ENCODE assay signal across 8 cellular contexts in genomic region chrX:151974336-151975227, GRCh38. TPM values are rescaled to one million over a fixed set of nuclear protein-coding genes. Genes with fewer than 3 reads are reported as not detected.
DNase-seq lines count a peak whose midpoint lies in the region; ATAC-seq and TF ChIP-seq lines count a peak whose summit lies in the region.

Gene GABRE, minus strand, starts transcription at chrX:151974676. Its CDS starts 51 bp downstream, at chrX:151974625.

- H4K8ac ChIP-seq in neuronal stem cell (ENCODE audit: low read depth, low read length), result no peak within 1 kb of the TSS

- H3K79me1 ChIP-seq in neuronal stem cell (ENCODE audit: low read depth, low read length), result no peaks in the 10 kb centered on the region

- H4K91ac ChIP-seq in neuronal stem cell (ENCODE audit: low read depth, low read length, poor library complexity), result no peak within 1 kb of the TSS

- no peak within 1 kb of the TSS for H2AK5ac ChIP-seq in neuronal stem cell (ENCODE audit: low read depth, low read length)

- H4K20me1 ChIP-seq in GM23248 (ENCODE audit: insufficient read depth), result no peaks in the 10 kb centered on the region

- H2AFZ ChIP-seq in GM23248 (peak within 1 kb of the TSS; percentile 63), neuronal stem cell (ENCODE audit: low read length) (peak within 1 kb of the TSS; percentile 11)

- H3K4me3 ChIP-seq in GM23248 (peak within 1 kb of the TSS; percentile 94), SJCRH30 (peak within 1 kb of the TSS; percentile 63), fibroblast of the aortic adventitia (ENCODE audit: low read depth, low read length) (peak within 1 kb of the TSS; percentile 76), neuronal stem cell (ENCODE audit: low read length in 2 of 2) (peak within 1 kb of the TSS in 1 of 2 donors; percentile 72)

- H3K23ac ChIP-seq in neuronal stem cell (ENCODE audit: low read depth, low read length, poor library complexity), result no peak within 1 kb of the TSS

- H2BK120ac ChIP-seq in neuronal stem cell (ENCODE audit: low read depth, low read length), result no peak within 1 kb of the TSS

- H3K9ac ChIP-seq in GM23248 (peak within 1 kb of the TSS; percentile 90), neuronal stem cell (ENCODE audit: low read depth, low read length, poor library complexity) (no peak within 1 kb of the TSS)

- H3K14ac ChIP-seq in neuronal stem cell (ENCODE audit: low read length), result no peak within 1 kb of the TSS

- no peak for TF ChIP-seq CTCF in fibroblast of the aortic adventitia (IDR thresholded peaks at IDR 0.05; ENCODE audit: insufficient read depth, low read length)

- H2BK5ac ChIP-seq in neuronal stem cell (ENCODE audit: low read length), result no peak within 1 kb of the TSS

- H3K27me3 ChIP-seq in GM23248 (replicated peaks; ENCODE audit: insufficient read depth), result no peaks in the 10 kb centered on the region
- no peaks in the 10 kb centered on the region for H3K27me3 ChIP-seq in SJCRH30
- H3K27me3 ChIP-seq in neuronal stem cell (ENCODE audit: control insufficient read depth in 3 of 3, insufficient read depth in 3 of 3, low read depth in 1 of 3, low read length in 3 of 3), result peaks cover 0 to 46% (median 15%) of the 10 kb centered on the region in 3 experiments

- peaks cover 17% of the 10 kb centered on the region for H3K4me1 ChIP-seq in GM23248 (ENCODE audit: insufficient read depth)
- H3K4me1 ChIP-seq in SJCRH30, result no peaks in the 10 kb centered on the region
- H3K4me1 ChIP-seq in neuronal stem cell (ENCODE audit: control insufficient read depth in 2 of 2, insufficient read depth in 1 of 2, low read depth in 1 of 2, low read length in 2 of 2), result peaks cover 0 to 2% of the 10 kb centered on the region in 2 donors

- 7 to 8% methylated on average over 7 to 22 of the region's 90 CpGs for WGBS in GM23248 (ENCODE audit: low coverage in 1 of 2, low lambda C conversion rate in 2 of 2, missing lambda C conversion rate in 2 of 2), 2 experiments
- WGBS in neuronal stem cell (ENCODE audit: extremely low coverage in 2 of 2, insufficient read length in 2 of 2, insufficient replicate concordance in 1 of 2), 2 donors, result no CpG with 5 or more reads among the region's 90 CpGs

- H3K36me3 ChIP-seq in GM23248 (ENCODE audit: low read depth), result peaks cover 8% of the 10 kb centered on the region; the same call in 1 of the 2 replicates
- no peaks in the 10 kb centered on the region for H3K36me3 ChIP-seq in SJCRH30
- no peaks in the 10 kb centered on the region for H3K36me3 ChIP-seq in neuronal stem cell (replicated peaks in 1 of 2; ENCODE audit: control insufficient read depth in 2 of 2, insufficient read depth in 2 of 2, low read length in 2 of 2)

- H3K4me2 ChIP-seq in GM23248 (ENCODE audit: unreplicated experiment) (peak within 1 kb of the TSS; percentile 89), neuronal stem cell (ENCODE audit: insufficient read depth, low read length, poor library complexity, severe bottlenecking) (peak within 1 kb of the TSS; percentile 69)

- ATAC-seq in HG03095 (IDR thresholded peaks at IDR 0.05; ENCODE audit: unreplicated experiment), result no peak
- no peak for ATAC-seq in GM21447 (IDR thresholded peaks at IDR 0.05; ENCODE audit: unreplicated experiment)

- peak within 1 kb of the TSS; percentile 48 for H3K18ac ChIP-seq in neuronal stem cell (ENCODE audit: low read length)

- H3K79me2 ChIP-seq in GM23248 (ENCODE audit: insufficient read depth), result peaks cover 42% of the 10 kb centered on the region

- H2BK15ac ChIP-seq in neuronal stem cell (ENCODE audit: low read length), result no peak within 1 kb of the TSS

- peak; percentile 76 for DNase-seq in GM23248
- peak; percentile 53 to 61 for DNase-seq in SJCRH30
- peak; percentile 46 for DNase-seq in fibroblast of the aortic adventitia (ENCODE audit: low read depth)
- peak; percentile 24 for DNase-seq in neuronal stem cell (ENCODE audit: low spot score)
- DNase-seq in putamen (ENCODE audit: low spot score), result no peak
- no peak for DNase-seq in T-helper 1 cell

- no peak within 1 kb of the TSS for H3K4ac ChIP-seq in neuronal stem cell (ENCODE audit: low read length)

- H2BK12ac ChIP-seq in neuronal stem cell (ENCODE audit: low read length), result no peak within 1 kb of the TSS

- no peaks in the 10 kb centered on the region for H3K9me3 ChIP-seq in GM23248 (ENCODE audit: low read depth)
- no peaks in the 10 kb centered on the region for H3K9me3 ChIP-seq in SJCRH30 (replicated peaks)
- no peaks in the 10 kb centered on the region for H3K9me3 ChIP-seq in neuronal stem cell (replicated peaks in 1 of 2; ENCODE audit: control insufficient read depth in 2 of 2, insufficient read depth in 1 of 2, low read depth in 1 of 2, low read length in 2 of 2)

- peaks cover 11% of the 10 kb centered on the region; the same call in 1 of the 2 replicates for H3F3A ChIP-seq in GM23248 (ENCODE audit: insufficient read depth)

- peak within 1 kb of the TSS; percentile 70 for H3K27ac ChIP-seq in GM23248
- no peak within 1 kb of the TSS; the same call in 1 of the 2 replicates for H3K27ac ChIP-seq in SJCRH30
- H3K27ac ChIP-seq in neuronal stem cell (replicated peaks; ENCODE audit: low read length), result no peak within 1 kb of the TSS

- no peaks in the 10 kb centered on the region for H3K9me2 ChIP-seq in GM23248 (ENCODE audit: insufficient read depth)

- in situ Hi-C loops in GM23248 (cut with MboI), result no loop called here

RNA-seq across cellular contexts. Expression of gene GABRE, which starts in this region (rescaled TPM):
- 20.8 and 30.4 TPM in 2 replicates for total RNA-seq in GM23248 (2014; rRNA removed; shearing (Covaris generic))
- polyA plus RNA-seq in GM23248 (2016; fragmentation: Nextera tagmentation; extraction: Ambion mirVana), result 13.0 and 19.4 TPM in 2 replicates
- 6.4 and 9.6 TPM in 2 replicates for total RNA-seq in SJCRH30 (2014; rRNA removed; shearing (Covaris generic))
- 29.4 and 33.2 TPM in 2 replicates for total RNA-seq in fibroblast of the aortic adventitia (ENCODE audit: low replicate concordance)
- polyA plus RNA-seq in neuronal stem cell (2013, experiment 1 of 2), result 1.5 TPM
- 1.6 TPM for polyA plus RNA-seq in neuronal stem cell (2013, experiment 2 of 2)

Comparison
In these comparisons a context has a peak if more than half of its experiments do, and no peak if none do; other contexts are left out.
1. DNase-seq: peak in GM23248 (single experiment), SJCRH30 (2 of 2), fibroblast of the aortic adventitia (single experiment) and neuronal stem cell (single experiment); none in putamen (single experiment) and T-helper 1 cell (0 of 5).